13 cellular contexts compared by ENCODE assay signal in genomic region chr2:199455186-199455532, GRCh38. TPM values are rescaled to one million over a fixed set of nuclear protein-coding genes. Genes with fewer than 3 reads are reported as not detected.
DNase-seq lines count a peak whose midpoint lies in the region; ATAC-seq, FAIRE-seq and TF ChIP-seq lines count a peak whose summit lies in the region.
"Had no signal": no experiment of that assay in that cellular context is flagged by ENCODE, and none has a peak within 500 bp of the region (broad histone marks: within the 10 kb centered on the region; RNA-seq: fewer than 3 reads in every experiment).

No MANE protein-coding gene starts in this region.

- H3K9ac ChIP-seq in HUES6 (ENCODE audit: low read length) (no peak overlapping the region), astrocyte (ENCODE audit: low read length) (peak overlapping the region; percentile 78)

- ATAC-seq in right lobe of liver (no peak), HG03442 (IDR thresholded peaks at IDR 0.05; ENCODE audit: unreplicated experiment) (no peak)
- ATAC-seq in stimulated activated naive CD8-positive, alpha-beta T cell treated with anti-CD3 and anti-CD28 coated beads, Interleukin-15, amount 100 ng/mL, for 72 hours: no peak

- H3K36me3 ChIP-seq in A673 (ENCODE audit: insufficient read depth, low read length, poor library complexity, severe bottlenecking): no peaks in the 10 kb centered on the region
- H3K36me3 ChIP-seq in HUES6 (ENCODE audit: control insufficient read depth, insufficient read depth, low read length): no peaks in the 10 kb centered on the region
- no peaks in the 10 kb centered on the region for H3K36me3 ChIP-seq in astrocyte (ENCODE audit: insufficient read depth, low read length)
- no peaks in the 10 kb centered on the region for H3K36me3 ChIP-seq in right lobe of liver
- H3K36me3 ChIP-seq: ovary, thyroid gland had no signal

- H3K9me3 Mint-ChIP-seq in astrocyte (ENCODE audit: unreplicated experiment): no peaks in the 10 kb centered on the region
- no peaks in the 10 kb centered on the region for H3K9me3 Mint-ChIP-seq in stimulated activated naive CD8-positive, alpha-beta T cell treated with anti-CD3 and anti-CD28 coated beads, Interleukin-15, amount 100 ng/mL, for 72 hours

- peak overlapping the region; percentile 91 for H3K4me3 ChIP-seq in A673 (ENCODE audit: low read depth, low read length, poor library complexity, severe bottlenecking)
- H3K4me3 ChIP-seq in HUES6 (ENCODE audit: low read depth, low read length): peak overlapping the region; percentile 93
- peak overlapping the region; percentile 78 for H3K4me3 ChIP-seq in astrocyte (ENCODE audit: insufficient read depth, low read depth, low read length)
- H3K4me3 ChIP-seq in right lobe of liver: peak overlapping the region; percentile 35 to 53 (median 36)

- no peak overlapping the region for H2AFZ ChIP-seq in astrocyte (ENCODE audit: low read depth, low read length)

- peaks cover 68% of the 10 kb centered on the region for H3K79me2 ChIP-seq in astrocyte (ENCODE audit: insufficient read depth, low read length)

- intact Hi-C loops in A673 (cut with micrococcal nuclease; ENCODE audit: unreplicated experiment): loop anchor here (5.0 kb wide), 2 partner anchors 53 to 88 kb away; no protein-coding TSS in a partner anchor
- intact Hi-C loops in right lobe of liver (cut with DNase I): no loop called here

- H3K27me3 ChIP-seq in A673 (replicated peaks; ENCODE audit: insufficient read depth, low read depth, low read length, poor library complexity) (no peaks in the 10 kb centered on the region), HUES6 (ENCODE audit: control insufficient read depth, insufficient read depth, low read length) (peaks cover 16% of the 10 kb centered on the region), astrocyte (ENCODE audit: insufficient read depth, low read length) (no peaks in the 10 kb centered on the region), right lobe of liver (peaks cover 0 to 4% of the 10 kb centered on the region in 2 donors)
- H3K27me3 ChIP-seq: ovary had no signal

- no peak for FAIRE-seq in astrocyte (lab: Jason Lieb, UNC)
- FAIRE-seq: endothelial cell of umbilical vein had no signal

- H3K27me3 Mint-ChIP-seq in astrocyte (ENCODE audit: low read depth, unreplicated experiment): no peaks in the 10 kb centered on the region
- H3K27me3 Mint-ChIP-seq in stimulated activated naive CD8-positive, alpha-beta T cell treated with anti-CD3 and anti-CD28 coated beads, Interleukin-15, amount 100 ng/mL, for 72 hours: peaks cover 45% of the 10 kb centered on the region

- no peak overlapping the region for H3K27ac Mint-ChIP-seq in astrocyte (ENCODE audit: unreplicated experiment)
- no peak overlapping the region for H3K27ac Mint-ChIP-seq in stimulated activated naive CD8-positive, alpha-beta T cell treated with anti-CD3 and anti-CD28 coated beads, Interleukin-15, amount 100 ng/mL, for 72 hours
- H3K27ac Mint-ChIP-seq: CD14-positive monocyte had no signal

- H3K9me3 ChIP-seq in A673 (ENCODE audit: low read depth, low read length, poor library complexity, severe bottlenecking) (no peaks in the 10 kb centered on the region), HUES6 (ENCODE audit: control insufficient read depth, insufficient read depth, low read depth, low read length) (no peaks in the 10 kb centered on the region), astrocyte (ENCODE audit: insufficient read depth, low read depth, low read length) (no peaks in the 10 kb centered on the region), right lobe of liver (no peaks in the 10 kb centered on the region)
- H3K9me3 ChIP-seq: ovary, thyroid gland had no signal

- peak overlapping the region; percentile 52 for H3K27ac ChIP-seq in A673 (ENCODE audit: low read depth, low read length, poor library complexity, severe bottlenecking)
- no peak overlapping the region for H3K27ac ChIP-seq in HUES6 (ENCODE audit: low read depth, low read length)
- no peak overlapping the region for H3K27ac ChIP-seq in astrocyte (ENCODE audit: low read depth, low read length)
- H3K27ac ChIP-seq in right lobe of liver: no peak overlapping the region
- H3K27ac ChIP-seq: ovary, thyroid gland had no signal

- H3K4me1 ChIP-seq in A673 (ENCODE audit: insufficient read depth, low read length, poor library complexity, severe bottlenecking): peaks cover 32% of the 10 kb centered on the region
- H3K4me1 ChIP-seq in HUES6 (ENCODE audit: control insufficient read depth, insufficient read depth, low read length): peaks cover 14% of the 10 kb centered on the region
- H3K4me1 ChIP-seq in astrocyte (ENCODE audit: insufficient read depth, low read length): peaks cover 12% of the 10 kb centered on the region
- H3K4me1 ChIP-seq in right lobe of liver: peaks cover 0 to 21% (median 6%) of the 10 kb centered on the region in 4 donors

- peaks cover 4% of the 10 kb centered on the region for H3K4me1 Mint-ChIP-seq in astrocyte (ENCODE audit: low read depth, unreplicated experiment)
- H3K4me1 Mint-ChIP-seq in stimulated activated naive CD8-positive, alpha-beta T cell treated with anti-CD3 and anti-CD28 coated beads, Interleukin-15, amount 100 ng/mL, for 72 hours: peaks cover 23% of the 10 kb centered on the region

- TF ChIP-seq CTCF in A673 (conservative IDR thresholded peaks at IDR 0.05; ENCODE audit: low read depth, low read length) (no peak), astrocyte (IDR thresholded peaks at IDR 0.05; ENCODE audit: insufficient read depth, low read depth, low read length) (no peak), right lobe of liver (IDR thresholded peaks at IDR 0.05) (no peak)

- H3K4me3 Mint-ChIP-seq in astrocyte (ENCODE audit: unreplicated experiment): peak overlapping the region; percentile 95
- H3K4me3 Mint-ChIP-seq in stimulated activated naive CD8-positive, alpha-beta T cell treated with anti-CD3 and anti-CD28 coated beads, Interleukin-15, amount 100 ng/mL, for 72 hours: no peak overlapping the region

- TF ChIP-seq POLR2A in right lobe of liver (IDR thresholded peaks at IDR 0.05): no peak

- no peaks in the 10 kb centered on the region for H3K36me3 Mint-ChIP-seq in astrocyte (ENCODE audit: low read depth, unreplicated experiment)

- H4K20me1 ChIP-seq in astrocyte (ENCODE audit: insufficient read depth, low read length): peaks cover 21% of the 10 kb centered on the region

- WGBS in right lobe of liver (ENCODE audit: insufficient coverage, low coverage, low lambda C conversion rate, missing lambda C conversion rate): 21% methylated on average over 6 of the region's 6 CpGs

- DNase-seq in A673 (ENCODE audit: low spot score) (no peak), astrocyte (ENCODE audit: low read depth) (no peak), right lobe of liver (no peak), NCI-H146 treated with DMSO at 0.1 percent for 48 hours (lab: John Stamatoyannopoulos, UW; ENCODE audit: unreplicated experiment) (no peak)
- DNase-seq in stimulated activated CD4-positive, alpha-beta T cell treated with anti-CD3 and anti-CD28 coated beads, Interleukin-4, amount 100 ng/mL, for 4 hours: no peak
- DNase-seq in stimulated activated naive CD8-positive, alpha-beta T cell treated with anti-CD3 and anti-CD28 coated beads, Interleukin-15, amount 100 ng/mL, for 72 hours: no peak
- DNase-seq: activated CD4-positive, alpha-beta T cell treated with anti-CD3 and anti-CD28 coated beads, Interleukin-2, amount 50 U/mL, for 48 hours had no signal

- CTCF ChIA-PET in A673 (lab: Charles Lee): no interaction called here

- POLR2A ChIA-PET in A673 (lab: Charles Lee; ENCODE audit: low non-redundant PET): no interaction called here

- TSS peak; percentile 13 for BruUV-seq in A673 (replicated peaks; lab: Mats Ljungman, UMichigan)

- H3K4me2 ChIP-seq in astrocyte (ENCODE audit: low read length): peak overlapping the region; percentile 92

RNA-seq across cellular contexts. Expression of gene SATB2, which starts 2.6 kb away (rescaled TPM):
- total RNA-seq in A673 (2021) (20.3 and 23.2 TPM in 2 replicates), astrocyte (11.6 and 12.3 TPM in 2 replicates), right lobe of liver (1 to 10 TPM; 3.3 to 8.5 (median 6.0) TPM)

Comparison
In these comparisons a context has a peak if more than half of its experiments do, and no peak if none do; other contexts are left out.
1. H3K4me3 ChIP-seq: peak in every context shown above with its lines; median percentile 93 in HUES6; 91 in A673; 78 in astrocyte; 36 in right lobe of liver.